ENCODE assay signal across 1 cellular context in the genomic region with DNA sequence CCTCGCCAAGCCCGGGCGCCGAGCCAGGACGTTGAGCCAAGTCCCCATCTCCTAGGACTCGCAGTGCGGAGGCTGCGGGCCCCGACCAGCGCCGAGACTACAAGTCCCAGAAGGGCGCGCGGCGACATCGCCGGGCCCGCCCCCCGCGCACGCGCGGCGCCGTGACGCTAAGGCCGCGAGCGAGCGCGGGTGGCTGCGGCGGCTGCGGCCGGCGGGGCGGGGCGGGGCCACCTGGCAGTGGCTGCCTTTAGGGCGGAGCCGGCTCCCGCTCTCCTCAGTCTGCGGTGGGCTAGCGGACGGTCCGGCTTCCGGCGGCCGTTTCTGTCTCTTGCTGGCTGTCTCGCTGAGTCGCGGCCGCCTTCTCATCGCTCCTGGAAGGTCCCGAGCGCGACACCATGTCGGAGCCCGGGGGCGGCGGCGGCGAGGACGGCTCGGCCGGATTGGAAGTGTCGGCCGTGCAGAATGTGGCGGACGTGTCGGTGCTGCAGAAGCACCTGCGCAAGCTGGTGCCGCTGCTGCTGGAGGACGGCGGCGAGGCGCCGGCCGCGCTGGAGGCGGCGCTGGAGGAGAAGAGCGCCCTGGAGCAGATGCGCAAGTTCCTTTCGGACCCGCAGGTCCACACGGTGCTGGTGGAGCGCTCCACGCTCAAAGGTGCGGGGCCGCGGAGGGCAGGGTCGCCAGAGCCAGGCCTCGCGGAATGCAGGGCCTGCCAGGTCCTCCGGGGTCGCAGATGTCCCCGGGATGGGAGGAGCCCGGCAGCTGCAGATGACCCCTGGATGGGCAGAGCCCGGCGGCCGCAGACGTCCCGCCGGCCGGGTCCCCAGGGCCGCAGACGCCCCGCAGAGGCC.
TF ChIP-seq lines count a peak whose summit lies in the region.

A gene (plus strand): TSS at position 277 of the 848 bp plus-strand sequence. CDS start 119 bp downstream, at position 396.

TF ChIP-seq in K562, 482 proteins besides CTCF, POLR2A, EP300 and RAD21 (continued from another document and continues in another):
- TF ChIP-seq HDAC2 (IDR thresholded peaks at IDR 0.05) (no peak), MAZ (CRISPR knock-in tag; conservative IDR thresholded peaks at IDR 0.05 in 1 of 2, IDR thresholded peaks at IDR 0.05 in 1 of 2) (peak; percentile 21 to 53; a peak in 2 of 4 replicates), PHTF2 (CRISPR knock-in tag; IDR thresholded peaks at IDR 0.05) (no peak), MCM5 (IDR thresholded peaks at IDR 0.05; ENCODE audit: low read depth) (no peak), ZNF124 (CRISPR knock-in tag; IDR thresholded peaks at IDR 0.05) (no peak), GATAD2B (IDR thresholded peaks at IDR 0.05; ENCODE audit: borderline replicate concordance) (peak; percentile 47; the same call in 1 of the 2 replicates), ZNF12 (CRISPR knock-in tag; IDR thresholded peaks at IDR 0.05) (no peak), HIVEP1 (CRISPR knock-in tag; IDR thresholded peaks at IDR 0.05) (no peak), ZNF584 (CRISPR knock-in tag; IDR thresholded peaks at IDR 0.05; ENCODE audit: low read depth) (no peak), IRF2 (CRISPR knock-in tag; IDR thresholded peaks at IDR 0.05) (no peak), ARID2 (IDR thresholded peaks at IDR 0.05) (no peak), ZNF311 (CRISPR knock-in tag; IDR thresholded peaks at IDR 0.05) (no peak), ZNF239 (CRISPR knock-in tag; IDR thresholded peaks at IDR 0.05) (no peak), BACH1 (tag; IDR thresholded peaks at IDR 0.05) (no peak), TAF9B (IDR thresholded peaks at IDR 0.05; ENCODE audit: partially characterized antibody) (no peak), SLC30A9 (CRISPR knock-in tag; IDR thresholded peaks at IDR 0.05) (no peak), EWSR1 (IDR thresholded peaks at IDR 0.05; ENCODE audit: borderline replicate concordance, low read depth, partially characterized antibody) (no peak), KLF6 (CRISPR knock-in tag; IDR thresholded peaks at IDR 0.05; ENCODE audit: borderline replicate concordance) (no peak), HDAC6 (IDR thresholded peaks at IDR 0.05; ENCODE audit: low read depth, low read length) (no peak), CBX5 (IDR thresholded peaks at IDR 0.05; ENCODE audit: borderline replicate concordance, low read depth) (no peak), FOXM1 (IDR thresholded peaks at IDR 0.05; ENCODE audit: low read depth) (no peak), FOXM1 (CRISPR knock-in tag; IDR thresholded peaks at IDR 0.05; ENCODE audit: low read depth) (no peak), SMAD3 (CRISPR knock-in tag; conservative IDR thresholded peaks at IDR 0.05) (no peak), CTBP1 (IDR thresholded peaks at IDR 0.05; ENCODE audit: borderline replicate concordance) (0 out of 2 replicates have a peak, but pooled peaks have one; percentile 52), FUS (optimal IDR thresholded peaks at IDR 0.05; ENCODE audit: low read depth, low read length) (no peak), ZNF41 (CRISPR knock-in tag; conservative IDR thresholded peaks at IDR 0.05) (no peak), BHLHE40 (IDR thresholded peaks at IDR 0.05; ENCODE audit: low read length) (0 out of 2 replicates have a peak, but pooled peaks have one; percentile 33)
- TF ChIP-seq, protein P1, sequence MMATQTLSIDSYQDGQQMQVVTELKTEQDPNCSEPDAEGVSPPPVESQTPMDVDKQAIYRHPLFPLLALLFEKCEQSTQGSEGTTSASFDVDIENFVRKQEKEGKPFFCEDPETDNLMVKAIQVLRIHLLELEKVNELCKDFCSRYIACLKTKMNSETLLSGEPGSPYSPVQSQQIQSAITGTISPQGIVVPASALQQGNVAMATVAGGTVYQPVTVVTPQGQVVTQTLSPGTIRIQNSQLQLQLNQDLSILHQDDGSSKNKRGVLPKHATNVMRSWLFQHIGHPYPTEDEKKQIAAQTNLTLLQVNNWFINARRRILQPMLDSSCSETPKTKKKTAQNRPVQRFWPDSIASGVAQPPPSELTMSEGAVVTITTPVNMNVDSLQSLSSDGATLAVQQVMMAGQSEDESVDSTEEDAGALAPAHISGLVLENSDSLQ (IDR thresholded peaks at IDR 0.05): no peak
- TF ChIP-seq, protein P2, sequence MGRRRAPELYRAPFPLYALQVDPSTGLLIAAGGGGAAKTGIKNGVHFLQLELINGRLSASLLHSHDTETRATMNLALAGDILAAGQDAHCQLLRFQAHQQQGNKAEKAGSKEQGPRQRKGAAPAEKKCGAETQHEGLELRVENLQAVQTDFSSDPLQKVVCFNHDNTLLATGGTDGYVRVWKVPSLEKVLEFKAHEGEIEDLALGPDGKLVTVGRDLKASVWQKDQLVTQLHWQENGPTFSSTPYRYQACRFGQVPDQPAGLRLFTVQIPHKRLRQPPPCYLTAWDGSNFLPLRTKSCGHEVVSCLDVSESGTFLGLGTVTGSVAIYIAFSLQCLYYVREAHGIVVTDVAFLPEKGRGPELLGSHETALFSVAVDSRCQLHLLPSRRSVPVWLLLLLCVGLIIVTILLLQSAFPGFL (CRISPR knock-in tag; IDR thresholded peaks at IDR 0.05): no peak
- TF ChIP-seq, protein P3, sequence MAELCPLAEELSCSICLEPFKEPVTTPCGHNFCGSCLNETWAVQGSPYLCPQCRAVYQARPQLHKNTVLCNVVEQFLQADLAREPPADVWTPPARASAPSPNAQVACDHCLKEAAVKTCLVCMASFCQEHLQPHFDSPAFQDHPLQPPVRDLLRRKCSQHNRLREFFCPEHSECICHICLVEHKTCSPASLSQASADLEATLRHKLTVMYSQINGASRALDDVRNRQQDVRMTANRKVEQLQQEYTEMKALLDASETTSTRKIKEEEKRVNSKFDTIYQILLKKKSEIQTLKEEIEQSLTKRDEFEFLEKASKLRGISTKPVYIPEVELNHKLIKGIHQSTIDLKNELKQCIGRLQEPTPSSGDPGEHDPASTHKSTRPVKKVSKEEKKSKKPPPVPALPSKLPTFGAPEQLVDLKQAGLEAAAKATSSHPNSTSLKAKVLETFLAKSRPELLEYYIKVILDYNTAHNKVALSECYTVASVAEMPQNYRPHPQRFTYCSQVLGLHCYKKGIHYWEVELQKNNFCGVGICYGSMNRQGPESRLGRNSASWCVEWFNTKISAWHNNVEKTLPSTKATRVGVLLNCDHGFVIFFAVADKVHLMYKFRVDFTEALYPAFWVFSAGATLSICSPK (IDR thresholded peaks at IDR 0.05; ENCODE audit: borderline replicate concordance): no peak
- TF ChIP-seq, protein P4, sequence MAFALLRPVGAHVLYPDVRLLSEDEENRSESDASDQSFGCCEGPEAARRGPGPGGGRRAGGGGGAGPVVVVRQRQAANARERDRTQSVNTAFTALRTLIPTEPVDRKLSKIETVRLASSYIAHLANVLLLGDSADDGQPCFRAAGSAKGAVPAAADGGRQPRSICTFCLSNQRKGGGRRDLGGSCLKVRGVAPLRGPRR (CRISPR knock-in tag; IDR thresholded peaks at IDR 0.05): no peak
- TF ChIP-seq, protein P5, sequence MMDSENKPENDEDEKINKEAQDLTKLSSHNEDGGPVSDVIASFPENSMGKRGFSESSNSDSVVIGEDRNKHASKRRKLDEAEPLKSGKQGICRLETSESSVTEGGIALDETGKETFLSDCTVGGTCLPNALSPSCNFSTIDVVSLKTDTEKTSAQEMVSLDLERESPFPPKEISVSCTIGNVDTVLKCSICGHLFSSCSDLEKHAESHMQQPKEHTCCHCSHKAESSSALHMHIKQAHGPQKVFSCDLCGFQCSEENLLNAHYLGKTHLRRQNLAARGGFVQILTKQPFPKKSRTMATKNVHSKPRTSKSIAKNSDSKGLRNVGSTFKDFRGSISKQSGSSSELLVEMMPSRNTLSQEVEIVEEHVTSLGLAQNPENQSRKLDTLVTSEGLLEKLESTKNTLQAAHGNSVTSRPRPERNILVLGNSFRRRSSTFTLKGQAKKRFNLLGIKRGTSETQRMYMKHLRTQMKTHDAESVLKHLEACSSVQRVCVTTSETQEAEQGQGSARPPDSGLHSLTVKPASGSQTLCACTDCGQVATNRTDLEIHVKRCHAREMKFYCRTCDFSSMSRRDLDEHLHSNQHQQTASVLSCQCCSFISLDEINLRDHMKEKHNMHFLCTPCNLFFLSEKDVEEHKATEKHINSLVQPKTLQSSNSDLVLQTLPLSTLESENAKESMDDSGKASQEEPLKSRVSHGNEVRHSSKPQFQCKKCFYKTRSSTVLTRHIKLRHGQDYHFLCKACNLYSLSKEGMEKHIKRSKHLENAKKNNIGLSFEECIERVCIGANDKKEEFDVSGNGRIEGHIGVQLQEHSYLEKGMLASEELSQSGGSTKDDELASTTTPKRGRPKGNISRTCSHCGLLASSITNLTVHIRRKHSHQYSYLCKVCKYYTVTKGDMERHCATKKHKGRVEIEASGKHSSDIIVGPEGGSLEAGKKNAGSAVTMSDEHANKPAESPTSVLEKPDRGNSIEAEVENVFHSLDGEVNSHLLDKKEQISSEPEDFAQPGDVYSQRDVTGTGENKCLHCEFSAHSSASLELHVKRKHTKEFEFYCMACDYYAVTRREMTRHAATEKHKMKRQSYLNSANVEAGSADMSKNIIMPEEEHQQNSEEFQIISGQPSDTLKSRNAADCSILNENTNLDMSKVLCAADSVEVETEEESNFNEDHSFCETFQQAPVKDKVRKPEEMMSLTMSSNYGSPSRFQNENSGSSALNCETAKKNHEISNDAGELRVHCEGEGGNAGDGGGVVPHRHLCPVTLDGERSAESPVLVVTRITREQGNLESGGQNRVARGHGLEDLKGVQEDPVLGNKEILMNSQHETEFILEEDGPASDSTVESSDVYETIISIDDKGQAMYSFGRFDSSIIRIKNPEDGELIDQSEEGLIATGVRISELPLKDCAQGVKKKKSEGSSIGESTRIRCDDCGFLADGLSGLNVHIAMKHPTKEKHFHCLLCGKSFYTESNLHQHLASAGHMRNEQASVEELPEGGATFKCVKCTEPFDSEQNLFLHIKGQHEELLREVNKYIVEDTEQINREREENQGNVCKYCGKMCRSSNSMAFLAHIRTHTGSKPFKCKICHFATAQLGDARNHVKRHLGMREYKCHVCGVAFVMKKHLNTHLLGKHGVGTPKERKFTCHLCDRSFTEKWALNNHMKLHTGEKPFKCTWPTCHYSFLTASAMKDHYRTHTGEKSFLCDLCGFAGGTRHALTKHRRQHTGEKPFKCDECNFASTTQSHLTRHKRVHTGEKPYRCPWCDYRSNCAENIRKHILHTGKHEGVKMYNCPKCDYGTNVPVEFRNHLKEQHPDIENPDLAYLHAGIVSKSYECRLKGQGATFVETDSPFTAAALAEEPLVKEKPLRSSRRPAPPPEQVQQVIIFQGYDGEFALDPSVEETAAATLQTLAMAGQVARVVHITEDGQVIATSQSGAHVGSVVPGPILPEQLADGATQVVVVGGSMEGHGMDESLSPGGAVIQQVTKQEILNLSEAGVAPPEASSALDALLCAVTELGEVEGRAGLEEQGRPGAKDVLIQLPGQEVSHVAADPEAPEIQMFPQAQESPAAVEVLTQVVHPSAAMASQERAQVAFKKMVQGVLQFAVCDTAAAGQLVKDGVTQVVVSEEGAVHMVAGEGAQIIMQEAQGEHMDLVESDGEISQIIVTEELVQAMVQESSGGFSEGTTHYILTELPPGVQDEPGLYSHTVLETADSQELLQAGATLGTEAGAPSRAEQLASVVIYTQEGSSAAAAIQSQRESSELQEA (IDR thresholded peaks at IDR 0.05; ENCODE audit: low read depth): no peak
